10 cellular contexts compared by ENCODE assay signal in the genomic region with DNA sequence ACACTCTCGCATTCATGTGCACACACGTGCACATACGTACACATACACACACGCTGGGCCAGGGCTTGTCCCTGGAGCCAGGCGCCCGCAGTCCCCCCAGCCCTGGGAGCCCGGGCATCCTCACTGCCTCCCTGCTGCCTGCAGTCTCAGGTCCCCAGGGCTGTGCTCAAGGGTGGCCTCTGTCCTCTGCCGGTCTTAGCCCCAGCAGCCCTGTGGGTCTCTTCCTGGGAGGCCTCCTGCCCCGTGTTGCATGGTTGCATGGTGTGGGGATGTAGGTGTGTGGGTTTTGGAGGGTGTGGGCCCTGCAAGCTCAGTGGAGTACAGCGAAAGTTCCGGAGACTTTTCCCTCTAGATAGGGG.
DNase-seq lines count a peak whose midpoint lies in the region; ATAC-seq and TF ChIP-seq lines count a peak whose summit lies in the region.
"Had no signal": no experiment of that assay in that cellular context is flagged by ENCODE, and none has a peak within 500 bp of the region (broad histone marks: within the 10 kb centered on the region; RNA-seq: fewer than 3 reads in every experiment).

No MANE protein-coding gene starts in this region.

- H3K27me3 ChIP-seq in HCT116 (ENCODE audit: insufficient read depth, low read length), result no peaks in the 10 kb centered on the region
- H3K27me3 ChIP-seq: body of pancreas had no signal

- no peak for TF ChIP-seq POLR2A in HCT116 (IDR thresholded peaks at IDR 0.05; ENCODE audit: borderline replicate concordance, extremely low read depth, insufficient read depth, insufficient read length)

- H3K79me2 ChIP-seq in HCT116 (ENCODE audit: insufficient read depth, low read length), result no peaks in the 10 kb centered on the region

- CTCF ChIA-PET in HCT116 (lab: Charles Lee), result no interaction called here

- peak overlapping the region; percentile 89 for H3K4me2 ChIP-seq in HCT116 (ENCODE audit: low read length)

- H3K9me3 Mint-ChIP-seq in CD14-positive monocyte (peaks cover 0 to 2% (median 0%) of the 10 kb centered on the region in 7 donors), naive B cell (no peaks in the 10 kb centered on the region)
- H3K9me3 Mint-ChIP-seq in activated naive CD4-positive, alpha-beta T cell treated with anti-CD3 and anti-CD28 coated beads, Interleukin-2, amount 50 U/mL, for 72 hours, result no peaks in the 10 kb centered on the region

- H3K27ac Mint-ChIP-seq in CD14-positive monocyte, result peak overlapping the region in 2 of 7 donors; percentile 20 to 76
- peak overlapping the region; percentile 84 to 95 for H3K27ac Mint-ChIP-seq in activated naive CD4-positive, alpha-beta T cell treated with anti-CD3 and anti-CD28 coated beads, Interleukin-2, amount 50 U/mL, for 72 hours
- H3K27ac Mint-ChIP-seq in naive B cell, result peak overlapping the region in 4 of 6 donors; percentile 14 to 98 (median 72)

- peak overlapping the region; percentile 53 for H3K9ac ChIP-seq in HCT116 (ENCODE audit: low read length)

- ATAC-seq in HCT116 (peak; percentile 13), naive B cell (ENCODE audit: low read depth in 2 of 2) (no peak), GM19397 (IDR thresholded peaks at IDR 0.05; ENCODE audit: unreplicated experiment) (no peak), GM19023 (IDR thresholded peaks at IDR 0.05; ENCODE audit: unreplicated experiment) (no peak), GM18858 (IDR thresholded peaks at IDR 0.05; ENCODE audit: unreplicated experiment) (no peak)
- peak; percentile 1 to 10 for ATAC-seq in activated naive CD4-positive, alpha-beta T cell treated with anti-CD3 and anti-CD28 coated beads, Interleukin-2, amount 50 U/mL, for 72 hours

- H3K27ac ChIP-seq in HCT116 (ENCODE audit: low read depth, low read length), result peak overlapping the region; percentile 25; the same call in 1 of the 2 replicates

- no peak for TF ChIP-seq RAD21 in HCT116 (IDR thresholded peaks at IDR 0.05; ENCODE audit: low read depth)

- H3K4me3 Mint-ChIP-seq in CD14-positive monocyte (peak overlapping the region; percentile 78 to 98), naive B cell (peak overlapping the region; percentile 29 to 97 (median 86))

- RAD21 ChIA-PET in HCT116 (lab: Charles Lee; ENCODE audit: low non-redundant PET in 1 of 2, low total read pairs in 2 of 2, uncharacterized antibody in 2 of 2, unreplicated experiment in 2 of 2), result no interaction called here

- POLR2A ChIA-PET in HCT116 (lab: Charles Lee), result no interaction called here

- H3K4me1 Mint-ChIP-seq in CD14-positive monocyte (peaks cover 28% of the 10 kb centered on the region), naive B cell (peaks cover 26 to 41% (median 41%) of the 10 kb centered on the region in 3 donors)

- H2AFZ ChIP-seq in HCT116 (ENCODE audit: low read depth, low read length, poor library complexity, severe bottlenecking), result peak overlapping the region; percentile 95

- no peak overlapping the region for H3K4me3 ChIP-seq in HCT116 (replicated peaks in 1 of 2; ENCODE audit: low read depth in 1 of 2, low read length in 2 of 2)
- H3K4me3 ChIP-seq: body of pancreas had no signal

- no peaks in the 10 kb centered on the region for H3K36me3 ChIP-seq in HCT116 (ENCODE audit: control insufficient read depth in 1 of 2, insufficient read depth in 2 of 2, low read length in 2 of 2)

- H3K27me3 Mint-ChIP-seq in CD14-positive monocyte (ENCODE audit: low read depth in 3 of 3) (peaks cover 25 to 43% (median 32%) of the 10 kb centered on the region in 3 donors), naive B cell (peaks cover 6 to 13% (median 8%) of the 10 kb centered on the region in 3 donors)

- intact Hi-C loops in CD14-positive monocyte (cut with micrococcal nuclease) (no loop called here), HCT116 (cut with micrococcal nuclease) (no loop called here)

- TF ChIP-seq CTCF in CD14-positive monocyte (IDR thresholded peaks at IDR 0.05) (no peak), HCT116 (IDR thresholded peaks at IDR 0.05 in 2 of 3, conservative IDR thresholded peaks at IDR 0.05 in 1 of 3; ENCODE audit: borderline replicate concordance in 1 of 3, insufficient read depth in 1 of 3, low read depth in 2 of 3, low read length in 2 of 3) (no peak)

- H3K4me1 ChIP-seq in HCT116 (ENCODE audit: control insufficient read depth in 1 of 2, insufficient read depth in 2 of 2, low read length in 2 of 2), result peaks cover 15 to 40% of the 10 kb centered on the region in 2 experiments

- no peaks in the 10 kb centered on the region; the same call in 1 of the 2 replicates for H3K9me2 ChIP-seq in HCT116 (ENCODE audit: insufficient read depth)

- no peaks in the 10 kb centered on the region for H3K9me3 ChIP-seq in HCT116 (ENCODE audit: control insufficient read depth in 1 of 2, insufficient read depth in 1 of 2, low read depth in 1 of 2, low read length in 2 of 2)
- H3K9me3 ChIP-seq: body of pancreas had no signal

- no TSS peak for BruUV-seq in HCT116 (replicated peaks; lab: Mats Ljungman, UMichigan)

- peaks cover 0 to 8% of the 10 kb centered on the region in 2 donors for H3K36me3 Mint-ChIP-seq in CD14-positive monocyte
- peaks cover 0 to 6% of the 10 kb centered on the region in 2 donors for H3K36me3 Mint-ChIP-seq in activated naive CD4-positive, alpha-beta T cell treated with anti-CD3 and anti-CD28 coated beads, Interleukin-2, amount 50 U/mL, for 72 hours
- no peaks in the 10 kb centered on the region for H3K36me3 Mint-ChIP-seq in naive B cell

- DNase-seq in CD14-positive monocyte (ENCODE audit: low spot score) (no peak), HCT116 (ENCODE audit: low read depth, low spot score) (no peak), naive B cell (no peak)
- no peak for DNase-seq in activated naive CD4-positive, alpha-beta T cell treated with anti-CD3 and anti-CD28 coated beads, Interleukin-2, amount 50 U/mL, for 72 hours (ENCODE audit: low spot score in 2 of 2)
- DNase-seq in activated effector memory CD4-positive, alpha-beta T cell treated with anti-CD3 and anti-CD28 coated beads, Interleukin-2, amount 50 U/mL, for 16 hours, result no peak
- DNase-seq: H7 had no signal

- no peaks in the 10 kb centered on the region for H4K20me1 ChIP-seq in HCT116 (ENCODE audit: insufficient read depth)

TF ChIP-seq in HCT116, 20 proteins besides CTCF, POLR2A, EP300 and RAD21 (continues in another document):
- TF ChIP-seq CEBPB (IDR thresholded peaks at IDR 0.05; ENCODE audit: low read depth) (no peak), EGR1 (IDR thresholded peaks at IDR 0.05; ENCODE audit: low read depth) (no peak), SIN3A (IDR thresholded peaks at IDR 0.05; ENCODE audit: low read depth) (no peak), ZFX (IDR thresholded peaks at IDR 0.05) (no peak), JUND (IDR thresholded peaks at IDR 0.05) (no peak), FOSL1 (IDR thresholded peaks at IDR 0.05; ENCODE audit: low read depth) (no peak), ELF1 (IDR thresholded peaks at IDR 0.05; ENCODE audit: borderline replicate concordance, low read depth) (no peak), EZH2 (IDR thresholded peaks at IDR 0.05) (no peak), SRF (IDR thresholded peaks at IDR 0.05; ENCODE audit: low read depth) (no peak), EZH2phosphoT487 (IDR thresholded peaks at IDR 0.05; ENCODE audit: borderline replicate concordance) (no peak), POLR2AphosphoS5 (IDR thresholded peaks at IDR 0.05; ENCODE audit: low read depth, low read length) (no peak)
- TF ChIP-seq, protein P1, sequence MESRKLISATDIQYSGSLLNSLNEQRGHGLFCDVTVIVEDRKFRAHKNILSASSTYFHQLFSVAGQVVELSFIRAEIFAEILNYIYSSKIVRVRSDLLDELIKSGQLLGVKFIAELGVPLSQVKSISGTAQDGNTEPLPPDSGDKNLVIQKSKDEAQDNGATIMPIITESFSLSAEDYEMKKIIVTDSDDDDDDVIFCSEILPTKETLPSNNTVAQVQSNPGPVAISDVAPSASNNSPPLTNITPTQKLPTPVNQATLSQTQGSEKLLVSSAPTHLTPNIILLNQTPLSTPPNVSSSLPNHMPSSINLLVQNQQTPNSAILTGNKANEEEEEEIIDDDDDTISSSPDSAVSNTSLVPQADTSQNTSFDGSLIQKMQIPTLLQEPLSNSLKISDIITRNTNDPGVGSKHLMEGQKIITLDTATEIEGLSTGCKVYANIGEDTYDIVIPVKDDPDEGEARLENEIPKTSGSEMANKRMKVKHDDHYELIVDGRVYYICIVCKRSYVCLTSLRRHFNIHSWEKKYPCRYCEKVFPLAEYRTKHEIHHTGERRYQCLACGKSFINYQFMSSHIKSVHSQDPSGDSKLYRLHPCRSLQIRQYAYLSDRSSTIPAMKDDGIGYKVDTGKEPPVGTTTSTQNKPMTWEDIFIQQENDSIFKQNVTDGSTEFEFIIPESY (IDR thresholded peaks at IDR 0.05; ENCODE audit: extremely low read depth, insufficient replicate concordance, low read length), result no peak
- TF ChIP-seq, protein P2, sequence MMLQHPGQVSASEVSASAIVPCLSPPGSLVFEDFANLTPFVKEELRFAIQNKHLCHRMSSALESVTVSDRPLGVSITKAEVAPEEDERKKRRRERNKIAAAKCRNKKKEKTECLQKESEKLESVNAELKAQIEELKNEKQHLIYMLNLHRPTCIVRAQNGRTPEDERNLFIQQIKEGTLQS (IDR thresholded peaks at IDR 0.05), result no peak
- TF ChIP-seq, protein P3, sequence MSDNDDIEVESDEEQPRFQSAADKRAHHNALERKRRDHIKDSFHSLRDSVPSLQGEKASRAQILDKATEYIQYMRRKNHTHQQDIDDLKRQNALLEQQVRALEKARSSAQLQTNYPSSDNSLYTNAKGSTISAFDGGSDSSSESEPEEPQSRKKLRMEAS (IDR thresholded peaks at IDR 0.05), result no peak

Comparison
In these comparisons a context has a peak if more than half of its experiments do, and no peak if none do; other contexts are left out.
1. ATAC-seq: peak in HCT116 (single experiment) and activated naive CD4-positive, alpha-beta T cell treated with anti-CD3 and anti-CD28 coated beads, Interleukin-2, amount 50 U/mL, for 72 hours (2 of 2); none in naive B cell (0 of 2), GM19397 (single experiment), GM19023 (single experiment) and GM18858 (single experiment).